1 cellular context compared by ENCODE assay signal in the genomic region with DNA sequence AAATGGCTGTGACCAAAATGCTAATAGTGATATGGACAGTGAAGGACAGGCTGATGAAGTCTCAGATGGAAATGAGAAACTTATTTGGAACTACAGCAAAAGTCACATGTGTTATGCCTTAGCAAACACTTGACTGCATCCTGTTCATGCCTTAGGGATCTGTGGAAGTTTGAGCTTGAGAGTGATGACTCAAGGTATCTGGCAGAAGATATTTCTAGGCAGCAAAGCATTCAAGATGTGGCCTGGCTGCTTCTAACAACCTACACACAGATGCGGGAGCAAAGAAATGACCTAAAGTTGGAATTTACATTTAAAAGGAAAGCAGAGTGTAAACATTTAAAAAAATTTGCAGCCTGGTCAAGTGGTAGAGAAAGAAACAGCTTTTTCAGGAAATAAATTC.
TF ChIP-seq lines count a peak whose summit lies in the region.

No MANE protein-coding gene starts in this region.

TF ChIP-seq in IMR-90, 13 proteins besides CTCF, POLR2A, EP300 and RAD21 (continued from another document):
- TF ChIP-seq, protein P1, sequence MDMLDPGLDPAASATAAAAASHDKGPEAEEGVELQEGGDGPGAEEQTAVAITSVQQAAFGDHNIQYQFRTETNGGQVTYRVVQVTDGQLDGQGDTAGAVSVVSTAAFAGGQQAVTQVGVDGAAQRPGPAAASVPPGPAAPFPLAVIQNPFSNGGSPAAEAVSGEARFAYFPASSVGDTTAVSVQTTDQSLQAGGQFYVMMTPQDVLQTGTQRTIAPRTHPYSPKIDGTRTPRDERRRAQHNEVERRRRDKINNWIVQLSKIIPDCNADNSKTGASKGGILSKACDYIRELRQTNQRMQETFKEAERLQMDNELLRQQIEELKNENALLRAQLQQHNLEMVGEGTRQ (IDR thresholded peaks at IDR 0.05; ENCODE audit: low read depth, low read length): no peak
